8 cellular contexts compared by ENCODE assay signal in the genomic region with DNA sequence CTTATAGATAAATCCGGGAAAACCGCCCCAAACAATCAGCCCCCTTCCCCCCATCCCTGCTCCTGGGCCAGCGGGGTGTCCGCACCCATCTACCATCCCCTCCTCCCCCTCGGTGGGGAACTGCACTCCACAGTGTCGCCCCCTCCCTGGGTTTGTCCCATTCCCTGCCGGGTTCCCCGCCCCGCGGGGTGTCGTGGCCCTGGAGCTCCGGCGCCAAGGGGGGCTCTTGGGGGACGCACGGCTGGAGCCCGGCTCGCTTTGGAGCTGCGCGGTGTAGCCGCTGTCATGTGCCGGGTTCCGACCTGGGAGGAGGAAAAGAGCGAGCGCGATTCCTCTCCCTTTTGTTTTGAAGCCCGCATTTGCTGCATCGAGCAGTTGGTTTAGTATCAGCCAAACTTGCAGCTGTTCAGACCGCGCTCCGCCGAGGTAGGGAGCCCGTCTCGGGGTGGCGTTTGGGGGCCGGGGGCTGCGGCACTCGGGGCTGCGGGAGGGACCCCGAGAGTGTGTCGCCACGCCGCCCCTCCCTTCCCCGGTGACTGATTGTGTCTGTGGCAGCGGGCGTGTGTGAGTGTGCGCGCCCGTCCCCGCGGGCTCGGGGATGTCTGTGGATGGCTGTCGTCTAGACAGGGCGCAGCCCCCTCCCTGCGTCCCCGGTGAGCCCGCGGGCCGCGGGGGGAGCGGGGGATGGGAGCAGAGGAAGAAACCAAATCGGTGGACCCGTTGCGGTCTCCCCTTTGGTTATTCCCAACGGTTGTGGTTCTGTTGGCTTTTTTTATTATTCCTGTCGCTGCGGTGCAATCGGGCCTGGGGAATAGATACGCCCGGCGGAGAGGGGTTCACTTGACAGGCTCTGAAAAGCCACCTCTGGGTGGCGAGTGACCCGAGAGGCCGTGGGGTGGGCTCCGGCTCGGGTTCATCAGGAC. TPM values are rescaled to one million over a fixed set of nuclear protein-coding genes. Genes with fewer than 3 reads are reported as not detected.
DNase-seq lines count a peak whose midpoint lies in the region; ATAC-seq and TF ChIP-seq lines count a peak whose summit lies in the region.

No MANE protein-coding gene starts in this region.

- H3K23ac ChIP-seq in trophoblast cell (ENCODE audit: low read length), result no peak overlapping the region

- H3K9me3 ChIP-seq in BLaER1 treated with 17β-estradiol and CSF1 and Interleukin-3, amounts not matched to agents 10 nM and 100 nM (replicated peaks in 1 of 11), result no peaks in the 10 kb centered on the region
- no peaks in the 10 kb centered on the region for H3K9me3 ChIP-seq in SK-N-MC (ENCODE audit: low read depth, low read length)
- H3K9me3 ChIP-seq in left ventricle myocardium inferior (replicated peaks), result no peaks in the 10 kb centered on the region
- no peaks in the 10 kb centered on the region for H3K9me3 ChIP-seq in trophoblast cell (ENCODE audit: insufficient read depth, low read depth, low read length)

- peaks cover 33 to 53% (median 49%) of the 10 kb centered on the region in 11 experiments for H4K20me1 ChIP-seq in BLaER1 treated with 17β-estradiol and CSF1 and Interleukin-3, amounts not matched to agents 10 nM and 100 nM

- intact Hi-C loops in left ventricle myocardium inferior (cut with micrococcal nuclease), result no loop called here

- H4K91ac ChIP-seq in trophoblast cell (ENCODE audit: low read depth, low read length), result peak overlapping the region; percentile 77

- peaks cover 19% of the 10 kb centered on the region for H3K79me1 ChIP-seq in trophoblast cell (ENCODE audit: low read length)

- peak overlapping the region; percentile 49 for H2AK5ac ChIP-seq in trophoblast cell (ENCODE audit: low read length)

- H2AFZ ChIP-seq in trophoblast cell (ENCODE audit: insufficient read depth, low read length, poor library complexity), result peak overlapping the region; percentile 74

- H3K9ac ChIP-seq in BLaER1 treated with 17β-estradiol and CSF1 and Interleukin-3, amounts not matched to agents 10 nM and 100 nM, result peak overlapping the region; percentile 63 to 82 (median 80)
- H3K9ac ChIP-seq in SK-N-MC (ENCODE audit: insufficient read length), result peak overlapping the region; percentile 79
- peak overlapping the region; percentile 85 for H3K9ac ChIP-seq in trophoblast cell (ENCODE audit: low read length)

- H4K12ac ChIP-seq in trophoblast cell (ENCODE audit: low read depth, low read length), result peak overlapping the region; percentile 52

- peak overlapping the region; percentile 42 for H4K8ac ChIP-seq in trophoblast cell (ENCODE audit: low read depth, low read length)

- H3K14ac ChIP-seq in trophoblast cell (ENCODE audit: low read length), result peak overlapping the region; percentile 83

- peak overlapping the region; percentile 73 to 95 (median 81) for H3K4me3 ChIP-seq in BLaER1 treated with 17β-estradiol and CSF1 and Interleukin-3, amounts not matched to agents 10 nM and 100 nM
- H3K4me3 ChIP-seq in HL-60 (replicated peaks; ENCODE audit: insufficient read depth, low read length), result peak overlapping the region; percentile 86
- H3K4me3 ChIP-seq in SK-N-MC, result peak overlapping the region; percentile 80
- H3K4me3 ChIP-seq in left ventricle myocardium inferior, result peak overlapping the region; percentile 97
- H3K4me3 ChIP-seq in trophoblast cell (ENCODE audit: low read depth, low read length), result peak overlapping the region; percentile 93

- H3K18ac ChIP-seq in trophoblast cell (ENCODE audit: low read length), result peak overlapping the region; percentile 91

- no peak for TF ChIP-seq CTCF in HL-60 (IDR thresholded peaks at IDR 0.05; ENCODE audit: insufficient read depth, low read length)
- no peak for TF ChIP-seq CTCF in left ventricle myocardium inferior (IDR thresholded peaks at IDR 0.05; ENCODE audit: borderline replicate concordance)

- WGBS in trophoblast cell (ENCODE audit: extremely low coverage, insufficient coverage, insufficient read length), result no CpG with 5 or more reads among the region's 75 CpGs

- peak overlapping the region; percentile 80 for H2BK120ac ChIP-seq in trophoblast cell (ENCODE audit: insufficient read depth, low read length, poor library complexity)

- no peak for ATAC-seq in GM19324 (IDR thresholded peaks at IDR 0.05; ENCODE audit: low FRiP score, unreplicated experiment)

- peaks cover 17% of the 10 kb centered on the region for H3K79me2 ChIP-seq in trophoblast cell (ENCODE audit: control insufficient read depth, insufficient read depth, low read length, poor library complexity)

- H3K27me3 ChIP-seq in BLaER1 treated with 17β-estradiol and CSF1 and Interleukin-3, amounts not matched to agents 10 nM and 100 nM, result peaks cover 0 to 45% (median 34%) of the 10 kb centered on the region in 11 experiments; a peak in 18 of 22 replicates
- H3K27me3 ChIP-seq in HL-60 (ENCODE audit: insufficient read depth, poor library complexity, severe bottlenecking) (no peaks in the 10 kb centered on the region), left ventricle myocardium inferior (ENCODE audit: low read depth) (no peaks in the 10 kb centered on the region), trophoblast cell (ENCODE audit: insufficient read depth, low read length) (no peaks in the 10 kb centered on the region)

- H3K36me3 ChIP-seq in BLaER1 treated with 17β-estradiol and CSF1 and Interleukin-3, amounts not matched to agents 10 nM and 100 nM, result peaks cover 0 to 9% (median 0%) of the 10 kb centered on the region in 11 experiments; a peak in 1 of 22 replicates
- H3K36me3 ChIP-seq in SK-N-MC (ENCODE audit: insufficient read depth, low read length) (no peaks in the 10 kb centered on the region), left ventricle myocardium inferior (no peaks in the 10 kb centered on the region), trophoblast cell (ENCODE audit: control insufficient read depth in 1 of 2, insufficient read depth in 2 of 2, low read length in 2 of 2) (no peaks in the 10 kb centered on the region)

- peak overlapping the region; percentile 73 for H2BK5ac ChIP-seq in trophoblast cell (ENCODE audit: low read depth, low read length, poor library complexity)

- H3K4me2 ChIP-seq in BLaER1 treated with 17β-estradiol and CSF1 and Interleukin-3, amounts not matched to agents 10 nM and 100 nM, result peak overlapping the region; percentile 94 to 100 (median 100)
- peak overlapping the region; percentile 95 for H3K4me2 ChIP-seq in trophoblast cell (ENCODE audit: low read length)

- peak overlapping the region in 10 of 11 experiments; percentile 24 to 58 (median 52); a peak in 17 of 22 replicates for H3K27ac ChIP-seq in BLaER1 treated with 17β-estradiol and CSF1 and Interleukin-3, amounts not matched to agents 10 nM and 100 nM
- H3K27ac ChIP-seq in HL-60 (replicated peaks) (peak overlapping the region; percentile 74), SK-N-MC (no peak overlapping the region), left ventricle myocardium inferior (replicated peaks) (peak overlapping the region; percentile 96), trophoblast cell (ENCODE audit: low read depth, low read length) (peak overlapping the region; percentile 63)

- peak overlapping the region; percentile 78 for H3K4ac ChIP-seq in trophoblast cell (ENCODE audit: low read depth, low read length)

- H2BK12ac ChIP-seq in trophoblast cell (ENCODE audit: low read length), result peak overlapping the region; percentile 67

- peak; percentile 27 to 60 for DNase-seq in HL-60 (ENCODE audit: low read depth in 1 of 2, low spot score in 1 of 2)
- no peak for DNase-seq in SK-N-MC (ENCODE audit: low read depth, low spot score)
- peak in 49 of 58 donors; percentile 23 to 83 (median 60) for DNase-seq in anterior cingulate cortex (lab: John Stamatoyannopoulos, UW)
- DNase-seq in left ventricle myocardium inferior, result peak; percentile 34
- DNase-seq in trophoblast cell, result peak; percentile 60 to 84
- no peak for DNase-seq in HPDE6-E6E7 (ENCODE audit: extremely low spot score)

- H3K4me1 ChIP-seq in BLaER1 treated with 17β-estradiol and CSF1 and Interleukin-3, amounts not matched to agents 10 nM and 100 nM, result peaks cover 5 to 20% (median 15%) of the 10 kb centered on the region in 10 experiments; a peak in 17 of 20 replicates
- H3K4me1 ChIP-seq in left ventricle myocardium inferior (peaks cover 65% of the 10 kb centered on the region), trophoblast cell (ENCODE audit: control insufficient read depth in 1 of 2, insufficient read depth in 2 of 2, low read length in 2 of 2) (peaks cover 16 to 26% of the 10 kb centered on the region in 2 experiments)

RNA-seq across cellular contexts. Expression of a gene that starts 0.8 kb away (rescaled TPM):
- 60.0 TPM for total RNA-seq in left ventricle myocardium inferior
- 19.3 and 22.5 TPM in 2 replicates for polyA plus RNA-seq in trophoblast cell (2013)

Comparison
In these comparisons a context has a peak if more than half of its experiments do, and no peak if none do; other contexts are left out.
1. DNase-seq: peak in HL-60 (2 of 2), anterior cingulate cortex (49 of 58), left ventricle myocardium inferior (single experiment) and trophoblast cell (2 of 2); none in SK-N-MC (single experiment) and HPDE6-E6E7 (single experiment).
2. Peak in every context shown above with its lines, with median percentiles within 50 percentile points of each other: H3K4me3 ChIP-seq and H3K9ac ChIP-seq.